In genomic region chr19:30662211-30662861, GRCh38 we compare ENCODE assay signal across 13 cellular contexts.
DNase-seq lines count a peak whose midpoint lies in the region; ATAC-seq, FAIRE-seq and TF ChIP-seq lines count a peak whose summit lies in the region.
"Had no signal": no experiment of that assay in that cellular context is flagged by ENCODE, and none has a peak within 500 bp of the region (broad histone marks: within the 10 kb centered on the region; RNA-seq: fewer than 3 reads in every experiment).

No MANE protein-coding gene starts in this region.

- H3K4me1 ChIP-seq in breast epithelium (no peaks in the 10 kb centered on the region), body of pancreas (peaks cover 63% of the 10 kb centered on the region), esophagus muscularis mucosa (peaks cover 0 to 24% (median 19%) of the 10 kb centered on the region in 4 donors)

- DNase-seq in breast epithelium (ENCODE audit: low spot score in 2 of 2) (no peak), MCF 10A (ENCODE audit: unreplicated experiment) (no peak), body of pancreas (peak; percentile 68 to 82 (median 70)), mesothelial cell of epicardium (ENCODE audit: low spot score in 2 of 2, unreplicated experiment in 2 of 2) (no peak), urothelium cell line (ENCODE audit: low spot score) (peak; percentile 36), esophagus muscularis mucosa (ENCODE audit: extremely low spot score) (no peak)
- DNase-seq: activated CD8-positive, alpha-beta memory T cell treated with anti-CD3 and anti-CD28 coated beads, Interleukin-2, amount 50 U/mL, for 48 hours; amniotic stem cell; effector CD4-positive, alpha-beta T cell; thyroid gland had no signal

- H3K27ac ChIP-seq in breast epithelium, result no peak overlapping the region
- peak overlapping the region; percentile 12 to 95 (median 88) for H3K27ac ChIP-seq in body of pancreas
- peak overlapping the region in 2 of 4 donors; percentile 0 to 58 for H3K27ac ChIP-seq in esophagus muscularis mucosa (replicated peaks in 1 of 4)
- H3K27ac ChIP-seq: thyroid gland had no signal

- POLR2A ChIA-PET in MCF 10A (lab: Yijun Ruan, JAX), result interaction anchor here (0.5 kb wide), 1 partner anchor 883 kb away, joined by 3 read pairs; no protein-coding TSS in a partner anchor

- H3K27ac Mint-ChIP-seq in MCF 10A (ENCODE audit: low read depth, unreplicated experiment), result no peak overlapping the region
- H3K27ac Mint-ChIP-seq in mesothelial cell of epicardium, result peak overlapping the region; percentile 65

- BruUV-seq in MCF 10A (replicated peaks; lab: Mats Ljungman, UMichigan), result no TSS peak

- H3K4me3 Mint-ChIP-seq in MCF 10A (ENCODE audit: unreplicated experiment) (no peak overlapping the region), mesothelial cell of epicardium (peak overlapping the region; percentile 2)

- ATAC-seq in body of pancreas (peak; percentile 37), GM19467 (IDR thresholded peaks at IDR 0.05; ENCODE audit: unreplicated experiment) (no peak), HG02759 (IDR thresholded peaks at IDR 0.05; ENCODE audit: unreplicated experiment) (no peak)

- no peaks in the 10 kb centered on the region for H3K36me3 ChIP-seq in breast epithelium
- no peaks in the 10 kb centered on the region for H3K36me3 ChIP-seq in body of pancreas (replicated peaks in 1 of 2; ENCODE audit: insufficient read depth in 1 of 2, low read depth in 2 of 2)
- no peaks in the 10 kb centered on the region for H3K36me3 ChIP-seq in esophagus muscularis mucosa
- H3K36me3 ChIP-seq: thyroid gland had no signal

- TF ChIP-seq POLR2A in breast epithelium (IDR thresholded peaks at IDR 0.05) (no peak), body of pancreas (IDR thresholded peaks at IDR 0.05) (peak in 2 of 3 donors; percentile 31 to 35), esophagus muscularis mucosa (IDR thresholded peaks at IDR 0.05; ENCODE audit: low read depth) (no peak)

- H3K27me3 ChIP-seq in breast epithelium (peaks cover 0 to 9% of the 10 kb centered on the region in 2 donors), body of pancreas (no peaks in the 10 kb centered on the region), esophagus muscularis mucosa (peaks cover 0 to 15% (median 0%) of the 10 kb centered on the region in 4 donors)
- H3K27me3 ChIP-seq: thyroid gland had no signal

- CTCF ChIA-PET in MCF 10A (lab: Yijun Ruan, JAX), result interaction anchor here (0.6 to 1.3 kb wide), 4 partner anchors 13 to 804 kb away, joined by 3 to 6 read pairs (median 4); no protein-coding TSS in a partner anchor

- no peak for FAIRE-seq in urothelium cell line (lab: Jason Lieb, UNC)
- FAIRE-seq: RCC 7860 had no signal

- TF ChIP-seq CTCF in breast epithelium (IDR thresholded peaks at IDR 0.05) (no peak), MCF 10A (IDR thresholded peaks at IDR 0.05; ENCODE audit: unreplicated experiment) (no peak), body of pancreas (IDR thresholded peaks at IDR 0.05) (no peak), mesothelial cell of epicardium (IDR thresholded peaks at IDR 0.05; ENCODE audit: unreplicated experiment) (no peak), esophagus muscularis mucosa (IDR thresholded peaks at IDR 0.05) (no peak)

- H3K36me3 Mint-ChIP-seq in MCF 10A (ENCODE audit: insufficient read depth, unreplicated experiment) (no peaks in the 10 kb centered on the region), mesothelial cell of epicardium (no peaks in the 10 kb centered on the region)

- peaks cover 17% of the 10 kb centered on the region for H3K27me3 Mint-ChIP-seq in MCF 10A (ENCODE audit: insufficient read depth, unreplicated experiment)
- H3K27me3 Mint-ChIP-seq in mesothelial cell of epicardium (ENCODE audit: low read depth), result peaks cover 19% of the 10 kb centered on the region

- no peak for TF ChIP-seq EP300 in esophagus muscularis mucosa (IDR thresholded peaks at IDR 0.05)

- H3K9me3 ChIP-seq in breast epithelium, result no peaks in the 10 kb centered on the region
- no peaks in the 10 kb centered on the region for H3K9me3 ChIP-seq in body of pancreas
- no peaks in the 10 kb centered on the region for H3K9me3 ChIP-seq in esophagus muscularis mucosa
- H3K9me3 ChIP-seq: thyroid gland had no signal

- H3K4me3 ChIP-seq in breast epithelium, result peak overlapping the region in 2 of 3 donors; percentile 3 to 11
- H3K4me3 ChIP-seq in body of pancreas, result no peak overlapping the region
- peak overlapping the region in 1 of 4 donors; percentile 5 for H3K4me3 ChIP-seq in esophagus muscularis mucosa
- H3K4me3 ChIP-seq: thyroid gland had no signal

- H3K4me1 Mint-ChIP-seq in MCF 10A (ENCODE audit: insufficient read depth, unreplicated experiment) (no peaks in the 10 kb centered on the region), mesothelial cell of epicardium (peaks cover 32% of the 10 kb centered on the region)

- H3K9me3 Mint-ChIP-seq in MCF 10A (ENCODE audit: unreplicated experiment), result peaks cover 16% of the 10 kb centered on the region
- H3K9me3 Mint-ChIP-seq in mesothelial cell of epicardium, result no peaks in the 10 kb centered on the region

- 26 to 27% methylated on average over 10 of the region's 10 CpGs for WGBS in body of pancreas, 2 donors
- WGBS in esophagus muscularis mucosa, result 54% methylated on average over 10 of the region's 10 CpGs

- intact Hi-C loops in breast epithelium (cut with DNase I; ENCODE audit: low total_unique reads) (no loop called here), MCF 10A (cut with micrococcal nuclease) (no loop called here), body of pancreas (cut with DNase I) (no loop called here), esophagus muscularis mucosa (cut with DNase I) (no loop called here)

Comparison
In these comparisons a context has a peak if more than half of its experiments do, and no peak if none do; other contexts are left out.
1. DNase-seq: peak in body of pancreas (4 of 4) and urothelium cell line (single experiment); none in breast epithelium (0 of 2), MCF 10A (single experiment), mesothelial cell of epicardium (0 of 2) and esophagus muscularis mucosa (single experiment).
2. H3K27ac ChIP-seq: peak in body of pancreas (4 of 4); none in breast epithelium (0 of 2).
3. H3K4me3 ChIP-seq: peak in breast epithelium (2 of 3); none in body of pancreas (0 of 2).
4. POLR2A ChIP-seq: peak in body of pancreas (2 of 3); none in breast epithelium (single experiment) and esophagus muscularis mucosa (single experiment).